ENCODE assay signal across 17 cellular contexts in the genomic region with DNA sequence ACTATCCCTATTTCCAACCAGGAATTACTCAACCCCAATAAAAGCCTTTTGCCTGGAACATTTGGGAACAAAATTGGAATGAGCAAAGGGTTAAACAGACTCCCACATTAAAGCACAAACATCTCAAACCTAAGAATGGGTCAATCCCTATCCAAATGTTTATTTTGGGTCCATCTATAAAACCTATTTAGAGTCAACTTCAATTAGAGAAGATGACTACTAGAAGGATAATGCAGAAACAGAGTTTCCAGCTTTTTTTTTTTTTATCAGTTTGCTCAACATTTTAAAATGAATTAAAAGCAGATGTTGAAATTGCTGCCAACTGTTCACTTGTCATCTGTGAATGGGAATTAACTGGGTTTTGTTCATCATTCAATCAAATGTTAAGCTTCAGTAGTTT.
DNase-seq lines count a peak whose midpoint lies in the region.
"Had no signal": no experiment of that assay in that cellular context is flagged by ENCODE, and none has a peak within 500 bp of the region (broad histone marks: within the 10 kb centered on the region; RNA-seq: fewer than 3 reads in every experiment).

No MANE protein-coding gene starts in this region.

- peak; percentile 31 for DNase-seq in GM03348 (ENCODE audit: low spot score)
- peak; percentile 17 for DNase-seq in NCI-H69 (lab: John Stamatoyannopoulos, UW)
- DNase-seq in dedifferentiated amniotic fluid mesenchymal stem cell (ENCODE audit: extremely low spot score) = peak; percentile 45
- DNase-seq in retina = peak; percentile 9
- no peak for DNase-seq in activated effector memory CD4-positive, alpha-beta T cell treated with anti-CD3 and anti-CD28 coated beads, Interleukin-2, amount 50 U/mL, for 16 hours
- no peak for DNase-seq in middle frontal gyrus (ENCODE audit: extremely low spot score, low spot score)
- no peak for DNase-seq in SW480 (ENCODE audit: low spot score)
- DNase-seq: activated CD4-positive, alpha-beta memory T cell treated with anti-CD3 and anti-CD28 coated beads for 36 hours; activated naive CD4-positive, alpha-beta T cell treated with anti-CD3 and anti-CD28 coated beads, Interleukin-2, amount 10 ng/mL, durations not matched to agents 7 days and 5 days; effector memory CD8-positive, alpha-beta T cell; H9; lower lobe of right lung; naive B cell; NCI-H187 treated with DMSO at 0.1 percent for 48 hours; NCI-H345; pancreas; upper lobe of left lung had no signal

Comparison
In these comparisons a context has a peak if more than half of its experiments do, and no peak if none do; other contexts are left out.
1. DNase-seq: peak in GM03348 (single experiment), NCI-H69 (single experiment), dedifferentiated amniotic fluid mesenchymal stem cell (single experiment) and retina (single experiment); none in activated effector memory CD4-positive, alpha-beta T cell treated with anti-CD3 and anti-CD28 coated beads, Interleukin-2, amount 50 U/mL, for 16 hours (single experiment), middle frontal gyrus (single experiment) and SW480 (single experiment).